Comparison of ENCODE assay signal across 11 cellular contexts in the genomic region with DNA sequence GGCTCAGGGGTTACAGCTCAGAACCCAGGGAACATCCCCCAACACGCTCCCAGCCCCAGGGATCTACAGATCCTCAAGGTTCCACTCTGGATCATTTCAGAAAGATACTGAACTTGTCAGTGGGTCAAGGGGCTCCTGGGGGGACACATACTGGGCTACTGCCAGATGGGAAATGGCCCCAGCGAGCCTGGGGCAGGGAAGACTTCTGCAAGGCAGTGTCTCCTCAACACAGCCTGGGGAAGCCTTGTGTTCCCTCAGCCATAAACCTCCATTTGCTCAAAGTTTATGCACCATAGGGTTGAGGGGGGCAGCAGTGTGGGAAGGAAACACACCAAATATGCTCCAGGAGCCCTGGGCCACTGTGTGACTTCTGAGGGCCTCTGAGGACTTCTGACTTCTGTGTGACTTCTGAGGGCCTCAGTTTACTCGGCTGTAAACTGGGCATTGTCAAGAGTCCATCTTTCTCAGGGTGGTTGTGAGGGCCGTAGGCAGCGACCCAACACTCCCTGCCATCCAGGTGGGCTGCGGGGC. TPM values are rescaled to one million over a fixed set of nuclear protein-coding genes. Genes with fewer than 3 reads are reported as not detected.
DNase-seq lines count a peak whose midpoint lies in the region; ATAC-seq, FAIRE-seq and TF ChIP-seq lines count a peak whose summit lies in the region.
"Had no signal": no experiment of that assay in that cellular context is flagged by ENCODE, and none has a peak within 500 bp of the region (broad histone marks: within the 10 kb centered on the region; RNA-seq: fewer than 3 reads in every experiment).

No MANE protein-coding gene starts in this region.

- TF ChIP-seq POLR2A in GM12892 (IDR thresholded peaks at IDR 0.05; ENCODE audit: low read depth, low read length): no peak

- H3K4me3 ChIP-seq in BLaER1: peak overlapping the region; percentile 77
- H3K4me3 ChIP-seq in naive thymus-derived CD4-positive, alpha-beta T cell (ENCODE audit: low read length): peak overlapping the region; percentile 83
- H3K4me3 ChIP-seq: GM23338 had no signal

- no peak for ATAC-seq in naive thymus-derived CD4-positive, alpha-beta T cell
- ATAC-seq in left colon (no peak), HG03439 (IDR thresholded peaks at IDR 0.05; ENCODE audit: unreplicated experiment) (no peak), foreskin keratinocyte (no peak)
- ATAC-seq: GM23338 had no signal

- POLR2A ChIA-PET in naive thymus-derived CD4-positive, alpha-beta T cell (lab: Charles Lee): interaction anchor here (0.7 to 2.7 kb wide), 10 partner anchors 8 to 851 kb away, joined by 3 to 18 read pairs (median 4); no protein-coding TSS in a partner anchor

- CTCF ChIA-PET in naive thymus-derived CD4-positive, alpha-beta T cell (lab: Charles Lee): interaction anchor here (0.6 to 1.5 kb wide), 5 partner anchors 20 to 438 kb away, joined by 3 to 4 read pairs (median 3); no protein-coding TSS in a partner anchor

- H3K4me1 ChIP-seq in BLaER1 (peaks cover 97% of the 10 kb centered on the region), foreskin keratinocyte (no peaks in the 10 kb centered on the region)
- H3K4me1 ChIP-seq in naive thymus-derived CD4-positive, alpha-beta T cell (ENCODE audit: control insufficient read depth in 2 of 2, insufficient read depth in 2 of 2, low read length in 2 of 2): peaks cover 63 to 69% of the 10 kb centered on the region in 2 donors

- intact Hi-C loops in naive thymus-derived CD4-positive, alpha-beta T cell (cut with micrococcal nuclease): loop anchor here (1.0 to 10.0 kb wide), 12 partner anchors 20 to 1417 kb away; a partner anchor contains a TSS
- intact Hi-C loops in left colon (cut with DNase I, micrococcal nuclease): no loop called here

- FAIRE-seq in GM12892 (lab: Jason Lieb, UNC): peak; percentile 17
- FAIRE-seq: astrocyte, TTC549 had no signal

- H3K27me3 Mint-ChIP-seq in naive thymus-derived CD4-positive, alpha-beta T cell: no peaks in the 10 kb centered on the region

- H3K27ac ChIP-seq in BLaER1: peak overlapping the region; percentile 98
- peak overlapping the region; percentile 36 for H3K27ac ChIP-seq in adipose tissue (ENCODE audit: low read depth, low read length)
- peak overlapping the region; percentile 99 for H3K27ac ChIP-seq in naive thymus-derived CD4-positive, alpha-beta T cell (ENCODE audit: low read depth, low read length)
- H3K27ac ChIP-seq in foreskin keratinocyte: no peak overlapping the region

- no peak for TF ChIP-seq CTCF in foreskin keratinocyte (conservative IDR thresholded peaks at IDR 0.05)

- H3K27me3 ChIP-seq in BLaER1 (no peaks in the 10 kb centered on the region), foreskin keratinocyte (peaks cover 63% of the 10 kb centered on the region)
- no peaks in the 10 kb centered on the region for H3K27me3 ChIP-seq in naive thymus-derived CD4-positive, alpha-beta T cell (ENCODE audit: control insufficient read depth in 2 of 2, insufficient read depth in 2 of 2, low read length in 2 of 2)

- peaks cover 57% of the 10 kb centered on the region for H4K20me1 ChIP-seq in BLaER1

- peaks cover 0 to 16% (median 0%) of the 10 kb centered on the region in 5 donors for H3K36me3 Mint-ChIP-seq in naive thymus-derived CD4-positive, alpha-beta T cell

- no peaks in the 10 kb centered on the region for H3K9me3 ChIP-seq in BLaER1
- no peaks in the 10 kb centered on the region for H3K9me3 ChIP-seq in naive thymus-derived CD4-positive, alpha-beta T cell (ENCODE audit: control insufficient read depth in 2 of 3, low read length in 3 of 3)

- peak overlapping the region; percentile 91 for H3K9ac ChIP-seq in BLaER1

- WGBS in adipose tissue, 3 donors: 57 to 79% (median 63%) methylated on average over 6 of the region's 6 CpGs

- DNase-seq in GM12892 (ENCODE audit: insufficient read length) (no peak), left colon (no peak), HT-29 (ENCODE audit: low spot score) (no peak), foreskin keratinocyte (no peak)
- peak in 3 of 9 donors; percentile 17 to 28 (median 22) for DNase-seq in naive thymus-derived CD4-positive, alpha-beta T cell

- no peaks in the 10 kb centered on the region for H3K36me3 ChIP-seq in BLaER1
- peaks cover 0 to 7% (median 0%) of the 10 kb centered on the region in 3 experiments for H3K36me3 ChIP-seq in naive thymus-derived CD4-positive, alpha-beta T cell (ENCODE audit: control insufficient read depth in 2 of 3, insufficient read depth in 3 of 3, low read length in 3 of 3)

- H3K9me3 Mint-ChIP-seq in naive thymus-derived CD4-positive, alpha-beta T cell: no peaks in the 10 kb centered on the region
- H3K9me3 Mint-ChIP-seq: GM23338 had no signal

- H3K27ac Mint-ChIP-seq in naive thymus-derived CD4-positive, alpha-beta T cell: peak overlapping the region; percentile 97 to 100 (median 99)
- H3K27ac Mint-ChIP-seq: GM23338 had no signal

- peak overlapping the region; percentile 85 to 96 (median 90) for H3K4me3 Mint-ChIP-seq in naive thymus-derived CD4-positive, alpha-beta T cell
- H3K4me3 Mint-ChIP-seq: GM23338 had no signal

- peaks cover 51 to 70% (median 62%) of the 10 kb centered on the region in 7 donors for H3K4me1 Mint-ChIP-seq in naive thymus-derived CD4-positive, alpha-beta T cell

- H3K4me2 ChIP-seq in BLaER1: peak overlapping the region; percentile 98
- H3K4me2 ChIP-seq: GM23338 had no signal

RNA-seq across cellular contexts. Expression of a gene that starts 58.4 kb away (rescaled TPM):
- 11.1 TPM for polyA plus RNA-seq in GM12892 (2012; ENCODE audit: missing spikeins)
- polyA plus RNA-seq in adipose tissue: 10 to 100 TPM in 2 of 3 donors, 1 to 10 TPM in 1; 9.5 to 36.8 (median 26.8) TPM
- total RNA-seq in naive thymus-derived CD4-positive, alpha-beta T cell: 100 to 1,000 TPM in 1 of 5 experiments, 10 to 100 TPM in 4; 51.8 to 163 (median 79.5) TPM
- polyA plus RNA-seq in naive thymus-derived CD4-positive, alpha-beta T cell: 10 to 100 TPM; 21.1 to 38.8 TPM
- total RNA-seq in left colon: 10 to 100 TPM; 17.2 to 23.6 TPM
- total RNA-seq in HT-29 (2014; rRNA removed; shearing (Covaris generic)): 3.6 and 4.8 TPM in 2 replicates
- total RNA-seq in foreskin keratinocyte: 7.9 and 9.3 TPM in 2 replicates
- polyA plus RNA-seq in foreskin keratinocyte: 2.9 TPM in 2 replicates

Comparison
In these comparisons a context has a peak if more than half of its experiments do, and no peak if none do; other contexts are left out.
1. intact Hi-C loops: an anchor here in naive thymus-derived CD4-positive, alpha-beta T cell (1.0 to 10.0 kb wide); none called in left colon.